In the genomic region with DNA sequence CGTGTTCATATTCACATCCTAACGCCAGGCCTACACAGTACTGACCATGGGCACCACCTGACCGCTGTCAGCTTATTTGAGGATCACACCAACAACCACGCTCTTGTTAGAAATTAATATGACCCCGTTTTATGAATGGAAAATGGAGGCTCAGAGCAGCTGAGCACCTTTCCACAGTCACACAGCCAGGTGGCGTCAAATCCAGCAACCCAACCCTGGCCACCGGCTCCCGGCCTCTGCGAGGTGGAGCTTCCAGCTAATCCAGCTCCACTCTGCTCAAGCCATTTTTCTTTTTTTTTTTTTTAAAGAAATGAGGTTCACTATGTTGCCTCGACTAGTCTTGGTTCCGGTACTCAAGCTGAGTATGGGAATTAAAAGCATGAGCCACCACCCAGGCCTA, we compare ENCODE assay signal across 24 cellular contexts. TPM values are rescaled to one million over a fixed set of nuclear protein-coding genes. Genes with fewer than 3 reads are reported as not detected.
A peak's percentile ranks its signal among the peaks of the same experiment; 100 is the strongest.
DNase-seq lines count a peak whose midpoint lies in the region; ATAC-seq and TF ChIP-seq lines count a peak whose summit lies in the region.
"Had no signal": no experiment of that assay in that cellular context is flagged by ENCODE, and none has a peak within 500 bp of the region (broad histone marks: within the 10 kb centered on the region; RNA-seq: fewer than 3 reads in every experiment).

No MANE protein-coding gene starts in this region.

- H3K4me3 ChIP-seq in A673 (ENCODE audit: low read depth, low read length, poor library complexity, severe bottlenecking) (no peak overlapping the region), OCI-LY1 (ENCODE audit: low read depth, low read length, poor library complexity, severe bottlenecking) (no peak overlapping the region)
- H3K4me3 ChIP-seq: SJSA1 had no signal

- H3K27me3 Mint-ChIP-seq in CD4-positive, alpha-beta T cell: no peaks in the 10 kb centered on the region
- no peaks in the 10 kb centered on the region for H3K27me3 Mint-ChIP-seq in central memory CD8-positive, alpha-beta T cell
- H3K27me3 Mint-ChIP-seq: IgD-negative memory B cell had no signal

- H3K4me2 ChIP-seq in OCI-LY1 (ENCODE audit: low read length): no peak overlapping the region

- no TSS peak for BruUV-seq in A673 (replicated peaks; lab: Mats Ljungman, UMichigan)

- no peaks in the 10 kb centered on the region for H3K36me3 ChIP-seq in A673 (ENCODE audit: insufficient read depth, low read length, poor library complexity, severe bottlenecking)
- no peaks in the 10 kb centered on the region; the same call in 1 of the 2 replicates for H3K36me3 ChIP-seq in OCI-LY1 (ENCODE audit: insufficient read depth, low read length)
- H3K36me3 ChIP-seq: SJSA1 had no signal

- POLR2A ChIA-PET in A673 (lab: Charles Lee; ENCODE audit: low non-redundant PET): interaction anchor here (0.6 kb wide), 1 partner anchor 18 kb away, joined by 5 read pairs; no protein-coding TSS in a partner anchor
- POLR2A ChIA-PET in CD4-positive, alpha-beta T cell (lab: Charles Lee): no interaction called here

- H3K9ac ChIP-seq in OCI-LY1 (ENCODE audit: low read length): no peak overlapping the region
- H3K9ac ChIP-seq: KMS-11 had no signal

- peak overlapping the region; percentile 15 for H3K4me3 Mint-ChIP-seq in CD4-positive, alpha-beta T cell
- peak overlapping the region; percentile 29 for H3K4me3 Mint-ChIP-seq in central memory CD8-positive, alpha-beta T cell
- H3K4me3 Mint-ChIP-seq: CD14-positive monocyte had no signal

- no peak overlapping the region for H2AFZ ChIP-seq in OCI-LY1 (ENCODE audit: low read length)

- CTCF ChIA-PET in A673 (lab: Charles Lee): interaction anchor here (0.6 to 0.9 kb wide), 2 partner anchors 7 to 247 kb away, joined by 4 to 6 read pairs; no protein-coding TSS in a partner anchor
- CTCF ChIA-PET in CD4-positive, alpha-beta T cell (lab: Charles Lee): interaction anchor here (1.4 to 2.7 kb wide), 6 partner anchors 8 to 236 kb away, joined by 3 to 9 read pairs (median 4); no protein-coding TSS in a partner anchor

- H3K4me1 ChIP-seq in A673 (ENCODE audit: insufficient read depth, low read length, poor library complexity, severe bottlenecking): no peaks in the 10 kb centered on the region
- H3K4me1 ChIP-seq in OCI-LY1 (ENCODE audit: insufficient read depth, low read length, severe bottlenecking): peaks cover 13% of the 10 kb centered on the region

- H3K36me3 Mint-ChIP-seq in CD4-positive, alpha-beta T cell (ENCODE audit: low read depth): no peaks in the 10 kb centered on the region
- peaks cover 3% of the 10 kb centered on the region for H3K36me3 Mint-ChIP-seq in central memory CD8-positive, alpha-beta T cell (ENCODE audit: insufficient read depth)
- H3K36me3 Mint-ChIP-seq: IgD-negative memory B cell had no signal

- no peaks in the 10 kb centered on the region for H3K9me3 Mint-ChIP-seq in CD4-positive, alpha-beta T cell
- no peaks in the 10 kb centered on the region for H3K9me3 Mint-ChIP-seq in central memory CD8-positive, alpha-beta T cell
- H3K9me3 Mint-ChIP-seq: CD14-positive monocyte, IgD-negative memory B cell had no signal

- DNase-seq in A673 (ENCODE audit: low spot score) (no peak), T-helper 9 cell (no peak), AG08396 (ENCODE audit: low spot score) (no peak)
- DNase-seq in CD4-positive, alpha-beta T cell: no peak
- no peak for DNase-seq in central memory CD8-positive, alpha-beta T cell (ENCODE audit: low spot score in 2 of 2)
- DNase-seq: Calu3, DMS79 treated with DMSO at 0.1 percent for 48 hours, GF-D8, NCI-H1048, NCI-H1417, NCI-H187, NCI-H2081 treated with DMSO at 0.1 percent for 48 hours, NCI-H2171, NCI-H226, NCI-H510A, NCI-H69, Right ventricle myocardium superior, RPMI8226 had no signal

- no peaks in the 10 kb centered on the region for H3K79me2 ChIP-seq in OCI-LY1 (ENCODE audit: insufficient read depth, low read length)

- H3F3A ChIP-seq in OCI-LY1 (ENCODE audit: insufficient read depth, low read length): no peaks in the 10 kb centered on the region

- H3K9me3 ChIP-seq in A673 (ENCODE audit: low read depth, low read length, poor library complexity, severe bottlenecking): no peaks in the 10 kb centered on the region
- H3K9me3 ChIP-seq in CD4-positive, alpha-beta T cell (ENCODE audit: control insufficient read depth, low read length): no peaks in the 10 kb centered on the region
- no peaks in the 10 kb centered on the region for H3K9me3 ChIP-seq in OCI-LY1 (ENCODE audit: low read length)
- H3K9me3 ChIP-seq: SJSA1 had no signal

- H3K27me3 ChIP-seq in A673 (replicated peaks; ENCODE audit: insufficient read depth, low read depth, low read length, poor library complexity) (no peaks in the 10 kb centered on the region), OCI-LY1 (ENCODE audit: insufficient read depth, low read length) (no peaks in the 10 kb centered on the region; the same call in 1 of the 2 replicates)
- peaks cover 10% of the 10 kb centered on the region for H3K27me3 ChIP-seq in CD4-positive, alpha-beta T cell (ENCODE audit: control insufficient read depth, insufficient read depth, low read length)
- H3K27me3 ChIP-seq: SJSA1 had no signal

- TF ChIP-seq CTCF in A673 (conservative IDR thresholded peaks at IDR 0.05; ENCODE audit: low read depth, low read length): 0 out of 2 replicates have a peak, but pooled peaks have one; percentile 12
- TF ChIP-seq CTCF in CD4-positive, alpha-beta T cell (IDR thresholded peaks at IDR 0.05): no peak
- 0 out of 2 replicates have a peak, but pooled peaks have one; percentile 7 for TF ChIP-seq CTCF in OCI-LY1 (IDR thresholded peaks at IDR 0.05; ENCODE audit: low read length)

- no peaks in the 10 kb centered on the region for H4K20me1 ChIP-seq in OCI-LY1 (ENCODE audit: insufficient read depth, low read length)

- ATAC-seq in CD4-positive, alpha-beta T cell (ENCODE audit: poor library complexity): no peak
- no peak for ATAC-seq in central memory CD8-positive, alpha-beta T cell (replicated peaks; ENCODE audit: extremely low read depth, poor library complexity, severe bottlenecking)
- no peak for ATAC-seq in HG03025 (IDR thresholded peaks at IDR 0.05; ENCODE audit: low FRiP score, unreplicated experiment)

- no peaks in the 10 kb centered on the region for H3K4me1 Mint-ChIP-seq in CD4-positive, alpha-beta T cell (ENCODE audit: low read depth)
- H3K4me1 Mint-ChIP-seq in central memory CD8-positive, alpha-beta T cell: no peaks in the 10 kb centered on the region

- H3K27ac ChIP-seq in A673 (ENCODE audit: low read depth, low read length, poor library complexity, severe bottlenecking) (no peak overlapping the region), OCI-LY1 (ENCODE audit: low read depth, low read length, poor library complexity, severe bottlenecking) (no peak overlapping the region)
- no peak overlapping the region for H3K27ac ChIP-seq in CD4-positive, alpha-beta T cell (ENCODE audit: low read depth, low read length)
- H3K27ac ChIP-seq: KMS-11, SJSA1 had no signal

- no peak overlapping the region for H3K27ac Mint-ChIP-seq in CD4-positive, alpha-beta T cell
- no peak overlapping the region for H3K27ac Mint-ChIP-seq in central memory CD8-positive, alpha-beta T cell (ENCODE audit: low read depth)
- H3K27ac Mint-ChIP-seq: IgD-negative memory B cell had no signal

- H3K9me2 ChIP-seq in OCI-LY1 (ENCODE audit: low read depth, low read length): no peaks in the 10 kb centered on the region

- intact Hi-C loops in A673 (cut with micrococcal nuclease; ENCODE audit: unreplicated experiment): no loop called here
- intact Hi-C loops in CD4-positive, alpha-beta T cell (cut with DNase I, micrococcal nuclease): loop anchor here (5.0 to 10.0 kb wide), 5 partner anchors 112 to 1032 kb away; a partner anchor contains a TSS

RNA-seq across cellular contexts. Expression of a gene that starts 41.3 kb away (rescaled TPM):
- 239 and 254 TPM in 2 replicates for total RNA-seq in A673 (2021)
- 10 to 100 TPM; 67.7 to 72.6 TPM for total RNA-seq in CD4-positive, alpha-beta T cell
